In the genomic region with DNA sequence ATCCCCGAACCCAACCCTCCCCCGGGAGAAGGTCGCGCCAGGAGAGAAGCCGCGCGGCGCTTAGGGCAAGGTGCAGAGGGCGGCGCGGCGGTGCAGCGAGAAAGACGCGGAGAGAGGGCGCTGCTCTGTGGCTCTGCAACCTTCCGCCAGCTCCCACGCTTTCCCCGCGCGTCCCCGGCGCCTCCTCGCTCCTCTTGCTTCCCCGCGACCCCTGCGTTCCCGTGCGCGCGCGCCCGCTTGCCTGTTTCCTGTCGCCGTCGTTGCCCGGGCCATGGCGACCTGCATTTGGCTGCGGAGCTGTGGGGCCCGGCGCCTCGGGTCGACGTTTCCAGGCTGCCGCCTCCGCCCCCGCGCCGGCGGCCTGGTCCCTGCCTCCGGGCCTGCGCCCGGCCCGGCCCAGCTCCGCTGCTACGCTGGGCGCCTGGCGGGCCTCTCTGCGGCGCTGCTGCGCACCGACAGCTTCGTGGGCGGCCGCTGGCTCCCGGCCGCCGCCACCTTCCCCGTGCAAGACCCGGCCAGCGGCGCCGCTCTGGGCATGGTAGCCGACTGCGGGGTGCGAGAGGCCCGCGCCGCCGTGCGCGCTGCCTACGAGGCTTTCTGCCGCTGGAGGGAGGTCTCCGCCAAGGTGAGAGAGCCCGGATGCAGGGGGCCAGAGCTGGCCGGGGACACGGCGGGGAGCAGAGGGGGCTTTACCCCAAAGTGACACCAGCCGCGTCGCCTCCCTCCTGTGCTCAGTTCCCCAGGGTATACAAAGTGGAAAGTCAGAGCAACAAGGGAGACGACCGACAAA, we compare ENCODE assay signal across 8 cellular contexts. TPM values are rescaled to one million over a fixed set of nuclear protein-coding genes. Genes with fewer than 3 reads are reported as not detected.
DNase-seq lines count a peak whose midpoint lies in the region; ATAC-seq and TF ChIP-seq lines count a peak whose summit lies in the region.

A gene (plus strand): TSS at position 244 of the 790 bp plus-strand sequence. CDS start 28 bp downstream, at position 272.

- H3K4me3 Mint-ChIP-seq in activated CD4-positive, alpha-beta T cell treated with anti-CD3 and anti-CD28 coated beads, Interleukin-2, amount 10 ng/mL, durations not matched to agents 24 days and 14 days: peak within 1 kb of the TSS; percentile 84

- ATAC-seq in GM18519 (IDR thresholded peaks at IDR 0.05; ENCODE audit: low FRiP score, unreplicated experiment) (peak; percentile 50), HG03045 (IDR thresholded peaks at IDR 0.05; ENCODE audit: unreplicated experiment) (peak; percentile 66)

- peaks cover 14% of the 10 kb centered on the region for H3K4me1 Mint-ChIP-seq in activated CD4-positive, alpha-beta T cell treated with anti-CD3 and anti-CD28 coated beads, Interleukin-2, amount 10 ng/mL, durations not matched to agents 24 days and 14 days

- TF ChIP-seq POLR2A in lower leg skin (IDR thresholded peaks at IDR 0.05): no peak

- H3K36me3 Mint-ChIP-seq in activated CD4-positive, alpha-beta T cell treated with anti-CD3 and anti-CD28 coated beads, Interleukin-2, amount 10 ng/mL, durations not matched to agents 24 days and 14 days (ENCODE audit: low read depth): peaks cover 5% of the 10 kb centered on the region

- intact Hi-C loops in activated CD4-positive, alpha-beta T cell treated with anti-CD3 and anti-CD28 coated beads, Interleukin-2, amount 10 ng/mL, durations not matched to agents 24 days and 14 days (cut with micrococcal nuclease): loop anchor here (1.0 to 5.0 kb wide), 3 partner anchors 92 to 226 kb away; a partner anchor contains a TSS
- intact Hi-C loops in lower leg skin (cut with DNase I; ENCODE audit: low total_unique reads): no loop called here

- DNase-seq in AG04449 (ENCODE audit: low read depth, low spot score): no peak
- DNase-seq in NCI-H226: peak; percentile 48
- peak; percentile 92 for DNase-seq in activated CD4-positive, alpha-beta T cell treated with anti-CD3 and anti-CD28 coated beads, Interleukin-2, amount 10 ng/mL, durations not matched to agents 24 days and 14 days
- peak; percentile 78 for DNase-seq in coronary artery (ENCODE audit: low spot score)
- peak; percentile 31 to 90 for DNase-seq in lower leg skin (ENCODE audit: low spot score in 2 of 2)
- peak; percentile 71 to 79 for DNase-seq in stimulated activated CD4-positive, alpha-beta T cell treated with anti-CD3 and anti-CD28 coated beads, Interleukin-4, amount 100 ng/mL, for 48 hours (ENCODE audit: low read depth in 2 of 2)

- POLR2A ChIA-PET in AG04449 (lab: Yijun Ruan, JAX): interaction anchor here (0.7 kb wide), 1 partner anchor 210 kb away, joined by 3 read pairs; no protein-coding TSS in a partner anchor

- CTCF ChIA-PET in AG04449 (lab: Yijun Ruan, JAX): interaction anchor here (0.6 to 2.2 kb wide), 10 partner anchors 9 to 271 kb away, joined by 3 to 7 read pairs (median 3); a partner anchor contains a TSS

- peaks cover 2% of the 10 kb centered on the region for H3K27me3 Mint-ChIP-seq in activated CD4-positive, alpha-beta T cell treated with anti-CD3 and anti-CD28 coated beads, Interleukin-2, amount 10 ng/mL, durations not matched to agents 24 days and 14 days

- 0 to 1% methylated on average over 29 to 82 of the region's 94 CpGs for WGBS in lower leg skin, 2 donors

- H3K27ac Mint-ChIP-seq in activated CD4-positive, alpha-beta T cell treated with anti-CD3 and anti-CD28 coated beads, Interleukin-2, amount 10 ng/mL, durations not matched to agents 24 days and 14 days: peak within 1 kb of the TSS; percentile 49

- peak within 1 kb of the TSS; percentile 61 for H3K4me3 ChIP-seq in AG04449 (ENCODE audit: low read depth, low read length)
- peak within 1 kb of the TSS; percentile 78 for H3K4me3 ChIP-seq in coronary artery
- peak within 1 kb of the TSS; percentile 52 for H3K4me3 ChIP-seq in lower leg skin (ENCODE audit: low read depth, poor library complexity, severe bottlenecking)

- peaks cover 4% of the 10 kb centered on the region for H3K9me3 Mint-ChIP-seq in activated CD4-positive, alpha-beta T cell treated with anti-CD3 and anti-CD28 coated beads, Interleukin-2, amount 10 ng/mL, durations not matched to agents 24 days and 14 days

- H3K27ac ChIP-seq in coronary artery: peak within 1 kb of the TSS; percentile 77 to 85

- TF ChIP-seq CTCF in AG04449 (IDR thresholded peaks at IDR 0.05; ENCODE audit: insufficient read depth, low read length, missing control alignments) (peak; percentile 34), coronary artery (IDR thresholded peaks at IDR 0.05) (peak; percentile 31), lower leg skin (IDR thresholded peaks at IDR 0.05) (no peak)

RNA-seq across cellular contexts. Expression of the gene that starts here (rescaled TPM):
- total RNA-seq in activated CD4-positive, alpha-beta T cell treated with anti-CD3 and anti-CD28 coated beads, Interleukin-2, amount 10 ng/mL, durations not matched to agents 24 days and 14 days: 11.7 TPM in 2 replicates
- 10 to 100 TPM; 10.9 to 16.5 (median 14.3) TPM for total RNA-seq in lower leg skin

Comparison
In these comparisons a context has a peak if more than half of its experiments do, and no peak if none do; other contexts are left out.
1. CTCF ChIP-seq: peak in AG04449 (single experiment) and coronary artery (single experiment); none in lower leg skin (0 of 3).
2. Peak in every context shown above with its lines, with median percentiles within 50 percentile points of each other: H3K4me3 ChIP-seq.